ENCODE assay signal across 8 cellular contexts in the genomic region with DNA sequence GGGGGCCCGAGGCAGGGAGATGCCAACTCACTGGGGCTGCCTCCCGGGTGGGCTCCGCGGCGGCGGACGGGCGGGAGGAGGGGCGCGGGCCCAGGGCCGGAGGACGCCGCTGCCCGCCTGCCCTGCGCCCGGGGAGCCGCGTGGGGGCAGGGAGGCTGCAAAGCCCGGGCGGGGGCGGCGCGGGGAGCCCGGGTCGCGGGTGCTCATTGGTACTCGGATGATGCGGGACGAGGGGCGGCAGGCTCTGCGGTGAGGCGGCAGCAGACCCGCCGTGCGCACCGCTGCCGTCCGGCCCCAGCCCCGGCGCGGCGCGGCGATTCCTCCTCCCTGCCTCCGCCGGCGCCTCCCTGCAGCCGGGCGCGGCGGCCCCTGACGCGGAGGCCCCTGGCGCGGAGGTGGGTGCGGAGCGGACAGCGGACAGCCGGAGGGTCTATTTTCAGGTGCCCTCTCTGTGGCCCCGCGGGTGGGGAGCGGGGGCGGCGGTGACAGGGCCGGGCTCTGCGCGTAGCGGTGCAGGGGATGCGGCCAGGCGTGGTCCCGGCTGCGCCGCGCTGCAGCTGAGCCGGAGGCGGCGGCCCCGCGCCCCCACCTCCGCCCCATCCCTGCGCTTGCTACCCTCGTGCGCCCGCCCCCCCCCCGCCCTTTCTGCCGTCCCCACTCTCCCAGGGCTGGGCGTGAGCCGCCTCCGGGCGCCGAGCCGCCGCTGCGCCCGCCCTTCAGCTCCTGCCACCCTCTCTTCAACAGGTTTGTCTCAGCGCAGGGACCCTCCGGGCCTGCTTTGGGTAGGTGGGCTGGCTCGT. TPM values are rescaled to one million over a fixed set of nuclear protein-coding genes. Genes with fewer than 3 reads are reported as not detected.
DNase-seq lines count a peak whose midpoint lies in the region; ATAC-seq, FAIRE-seq and TF ChIP-seq lines count a peak whose summit lies in the region.

No MANE protein-coding gene starts in this region.

- H3K9me3 ChIP-seq in T-helper 17 cell (ENCODE audit: control insufficient read depth, low read length, poor library complexity, severe bottlenecking) (no peaks in the 10 kb centered on the region), tibial artery (no peaks in the 10 kb centered on the region)
- H3K9me3 ChIP-seq in effector memory CD4-positive, alpha-beta T cell (ENCODE audit: control insufficient read depth, low read length) = no peaks in the 10 kb centered on the region

- DNase-seq in AG04449 (ENCODE audit: low read depth, low spot score) (no peak), HTR-8/SVneo (ENCODE audit: insufficient read length, low spot score) (peak; percentile 35), T-helper 17 cell (no peak), lung microvascular endothelial cell (ENCODE audit: low read depth in 2 of 2) (peak; percentile 61 to 69), tibial artery (peak in 1 of 2 donors; percentile 70), dedifferentiated amniotic fluid mesenchymal stem cell (ENCODE audit: extremely low spot score) (no peak)
- DNase-seq in effector memory CD4-positive, alpha-beta T cell = no peak

- ATAC-seq in GM18511 (IDR thresholded peaks at IDR 0.05; ENCODE audit: unreplicated experiment) = peak; percentile 43
- ATAC-seq in T-helper 17 cell = peak; percentile 50

- H3K27ac ChIP-seq in effector memory CD4-positive, alpha-beta T cell (ENCODE audit: insufficient read depth, low read length, poor library complexity, severe bottlenecking) = no peak overlapping the region
- peak overlapping the region; percentile 94 to 96 for H3K27ac ChIP-seq in tibial artery

- H3K27ac Mint-ChIP-seq in T-helper 17 cell = no peak overlapping the region

- TF ChIP-seq CTCF in AG04449 (IDR thresholded peaks at IDR 0.05; ENCODE audit: insufficient read depth, low read length, missing control alignments) (no peak), tibial artery (IDR thresholded peaks at IDR 0.05) (peak in 1 of 2 experiments; percentile 10)

- POLR2A ChIA-PET in AG04449 (lab: Yijun Ruan, JAX) = interaction anchor here (0.8 to 1.9 kb wide), 2 partner anchors 27 to 127 kb away, joined by 3 to 6 read pairs; no protein-coding TSS in a partner anchor

- CTCF ChIA-PET in AG04449 (lab: Yijun Ruan, JAX) = interaction anchor here (0.9 kb wide), 1 partner anchor 12 kb away, joined by 3 read pairs; no protein-coding TSS in a partner anchor

- H3K4me1 Mint-ChIP-seq in T-helper 17 cell = peaks cover 9% of the 10 kb centered on the region

- peaks cover 18% of the 10 kb centered on the region for H3K27me3 ChIP-seq in effector memory CD4-positive, alpha-beta T cell (replicated peaks; ENCODE audit: control insufficient read depth, insufficient read depth, low read length, poor library complexity, severe bottlenecking)
- no peaks in the 10 kb centered on the region for H3K27me3 ChIP-seq in tibial artery

- peaks cover 52% of the 10 kb centered on the region for H3K27me3 Mint-ChIP-seq in T-helper 17 cell

- FAIRE-seq in HTR-8/SVneo (lab: Jason Lieb, UNC) = peak; percentile 80

- peaks cover 11% of the 10 kb centered on the region for H3K4me1 ChIP-seq in effector memory CD4-positive, alpha-beta T cell (ENCODE audit: control insufficient read depth, insufficient read depth, low read length, poor library complexity, severe bottlenecking)
- peaks cover 0 to 46% (median 16%) of the 10 kb centered on the region in 4 donors for H3K4me1 ChIP-seq in tibial artery

- intact Hi-C loops in tibial artery (cut with DNase I; ENCODE audit: low total_unique reads) = no loop called here

- H3K4me3 ChIP-seq in AG04449 (ENCODE audit: low read depth, low read length) (peak overlapping the region; percentile 76), tibial artery (peak overlapping the region; percentile 86 to 96)
- H3K4me3 ChIP-seq in effector memory CD4-positive, alpha-beta T cell (ENCODE audit: insufficient read depth, low read depth, low read length, poor library complexity, severe bottlenecking) = peak overlapping the region; percentile 54

- H3K36me3 Mint-ChIP-seq in T-helper 17 cell (ENCODE audit: low read depth) = peaks cover 2% of the 10 kb centered on the region

- H3K4me3 Mint-ChIP-seq in T-helper 17 cell = peak overlapping the region; percentile 91

- H3K36me3 ChIP-seq in effector memory CD4-positive, alpha-beta T cell (ENCODE audit: control insufficient read depth, insufficient read depth, low read length) = no peaks in the 10 kb centered on the region
- H3K36me3 ChIP-seq in tibial artery = no peaks in the 10 kb centered on the region

RNA-seq across cellular contexts. Expression of a gene that starts 0.6 kb away (rescaled TPM):
- 100 to 1,000 TPM; 187 to 195 TPM for total RNA-seq in T-helper 17 cell
- total RNA-seq in lung microvascular endothelial cell = 396 and 652 TPM in 2 replicates

Comparison
In these comparisons a context has a peak if more than half of its experiments do, and no peak if none do; other contexts are left out.
1. DNase-seq: peak in HTR-8/SVneo (single experiment) and lung microvascular endothelial cell (2 of 2); none in AG04449 (single experiment), T-helper 17 cell (0 of 3), effector memory CD4-positive, alpha-beta T cell (0 of 3) and dedifferentiated amniotic fluid mesenchymal stem cell (single experiment).
2. Peak in every context shown above with its lines, with median percentiles within 50 percentile points of each other: H3K4me3 ChIP-seq.